In the genomic region with DNA sequence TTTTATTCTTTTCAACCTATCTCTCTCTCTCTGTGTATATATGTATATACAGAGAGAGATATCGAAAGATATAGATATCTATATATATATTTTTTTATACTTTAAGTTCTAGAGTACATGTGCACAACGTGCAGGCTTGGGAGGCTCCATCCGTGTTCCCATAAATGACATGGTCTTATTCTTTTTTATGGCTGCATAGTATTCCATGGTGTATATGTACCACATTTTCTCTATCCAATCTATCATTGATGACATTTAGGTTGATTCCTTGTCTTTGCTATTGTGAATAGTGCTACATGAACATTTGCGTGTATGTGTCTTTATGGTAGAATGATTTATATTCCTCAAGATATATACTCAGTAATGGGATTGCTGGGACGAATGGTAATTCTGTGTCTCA, we compare ENCODE assay signal across 28 cellular contexts. TPM values are rescaled to one million over a fixed set of nuclear protein-coding genes. Genes with fewer than 3 reads are reported as not detected.
"Had no signal": no experiment of that assay in that cellular context is flagged by ENCODE, and none has a peak within 500 bp of the region (broad histone marks: within the 10 kb centered on the region; RNA-seq: fewer than 3 reads in every experiment).

No MANE protein-coding gene starts in this region.

- ATAC-seq: psoas muscle; right cardiac atrium; right lobe of liver; stimulated activated effector memory CD8-positive, alpha-beta T cell treated with anti-CD3 and anti-CD28 coated beads, Interleukin-12 subunit alpha, Interleukin-12 subunit beta, amount 100 ng/mL, for 72 hours; stimulated activated naive B cell treated with anti-CD40 and anti-IgM and Interleukin-4, amounts not matched to agents 10 μg/mL and 1 μg/mL and 100 μg/mL, for 72 hours had no signal

- H3K79me2 ChIP-seq: parathyroid adenoma had no signal

- H3K4me1 Mint-ChIP-seq: neural progenitor cell; stimulated activated naive B cell treated with anti-CD40 and anti-IgM and Interleukin-4, amounts not matched to agents 10 μg/mL and 1 μg/mL and 100 μg/mL, for 72 hours had no signal

- FAIRE-seq: small intestine, urothelium cell line had no signal

- H3K4me2 ChIP-seq: neural progenitor cell had no signal

- H2AFZ ChIP-seq: neural progenitor cell, parathyroid adenoma had no signal

- H3K4me1 ChIP-seq: neural progenitor cell, parathyroid adenoma, psoas muscle, sigmoid colon, thyroid gland, upper lobe of left lung, vagina had no signal

- DNase-seq: occipital lobe; ovary; posterior cingulate gyrus; psoas muscle; right cardiac atrium; right lobe of liver; sigmoid colon; small intestine; stimulated activated CD4-positive, alpha-beta T cell treated with anti-CD3 and anti-CD28 coated beads, Interleukin-15, amount 100 ng/mL, for 24 hours; stimulated activated CD4-positive, alpha-beta T cell treated with anti-CD3 and anti-CD28 coated beads, Interleukin-2, amount 100 ng/mL, for 24 hours; stimulated activated CD4-positive, alpha-beta T cell treated with anti-CD3 and anti-CD28 coated beads, Interleukin-2, amount 100 ng/mL, for 48 hours; stimulated activated CD4-positive, alpha-beta T cell treated with anti-CD3 and anti-CD28 coated beads, Interleukin-4, amount 100 ng/mL, for 24 hours; stimulated activated naive B cell treated with anti-CD40 and anti-IgM and Interleukin-4, amounts not matched to agents 10 μg/mL and 1 μg/mL and 100 μg/mL, for 72 hours; stimulated activated naive CD4-positive, alpha-beta T cell treated with Interleukin-2 at 50 U/mL for 16 hours; stomach; thyroid gland; trophoblast cell; upper lobe of left lung had no signal

- H3K4me3 ChIP-seq: neural progenitor cell, ovary, psoas muscle, right lobe of liver, sigmoid colon, stomach, thoracic aorta, thyroid gland, tibial nerve, upper lobe of left lung, vagina had no signal

- H3K9me3 ChIP-seq: ovary, psoas muscle, right lobe of liver, sigmoid colon, stomach, thoracic aorta, thyroid gland, tibial nerve, upper lobe of left lung, vagina had no signal

- H3K36me3 ChIP-seq: ovary, right lobe of liver, thoracic aorta, thyroid gland had no signal

- H3K27me3 Mint-ChIP-seq: progenitor cell of endocrine pancreas; stimulated activated naive B cell treated with anti-CD40 and anti-IgM and Interleukin-4, amounts not matched to agents 10 μg/mL and 1 μg/mL and 100 μg/mL, for 72 hours; stimulated activated naive CD8-positive, alpha-beta T cell treated with anti-CD3 and anti-CD28 coated beads, Interleukin-15, Interleukin-2, amounts not matched to agents 100 ng/mL and 50 ng/mL, for 24 hours had no signal

- H3K27me3 ChIP-seq: neural progenitor cell, ovary, right lobe of liver, sigmoid colon, stomach, thyroid gland, tibial nerve, upper lobe of left lung, vagina had no signal

- H3K27ac ChIP-seq: neural progenitor cell, ovary, parathyroid adenoma, psoas muscle, right lobe of liver, sigmoid colon, stomach, thoracic aorta, thyroid gland, tibial nerve, upper lobe of left lung, vagina had no signal

- H3K9me3 Mint-ChIP-seq: nephron; neural progenitor cell; stimulated activated effector memory CD8-positive, alpha-beta T cell treated with anti-CD3 and anti-CD28 coated beads, Interleukin-12 subunit alpha, Interleukin-12 subunit beta, amount 100 ng/mL, for 72 hours; stimulated activated naive CD8-positive, alpha-beta T cell treated with anti-CD3 and anti-CD28 coated beads, Interleukin-15, Interleukin-2, amounts not matched to agents 100 ng/mL and 50 ng/mL, for 24 hours had no signal

- H3K9ac ChIP-seq: neural progenitor cell, parathyroid adenoma had no signal

- H3K4me3 Mint-ChIP-seq: nephron; neural progenitor cell; stimulated activated effector memory CD8-positive, alpha-beta T cell treated with anti-CD3 and anti-CD28 coated beads, Interleukin-12 subunit alpha, Interleukin-12 subunit beta, amount 100 ng/mL, for 72 hours; stimulated activated naive B cell treated with anti-CD40 and anti-IgM and Interleukin-4, amounts not matched to agents 10 μg/mL and 1 μg/mL and 100 μg/mL, for 72 hours; stimulated activated naive CD8-positive, alpha-beta T cell treated with anti-CD3 and anti-CD28 coated beads, Interleukin-15, Interleukin-2, amounts not matched to agents 100 ng/mL and 50 ng/mL, for 24 hours had no signal

- H3K27ac Mint-ChIP-seq: nephron; neural progenitor cell; progenitor cell of endocrine pancreas; stimulated activated effector memory CD8-positive, alpha-beta T cell treated with anti-CD3 and anti-CD28 coated beads, Interleukin-12 subunit alpha, Interleukin-12 subunit beta, amount 100 ng/mL, for 72 hours; stimulated activated naive B cell treated with anti-CD40 and anti-IgM and Interleukin-4, amounts not matched to agents 10 μg/mL and 1 μg/mL and 100 μg/mL, for 72 hours; stimulated activated naive CD8-positive, alpha-beta T cell treated with anti-CD3 and anti-CD28 coated beads, Interleukin-15, Interleukin-2, amounts not matched to agents 100 ng/mL and 50 ng/mL, for 24 hours had no signal

RNA-seq across cellular contexts. Expression of a gene that starts 55.2 kb away (rescaled TPM):
- total RNA-seq: progenitor cell of endocrine pancreas had no signal
